1 cellular context compared by ENCODE assay signal in genomic region chr3:197293605-197294237, GRCh38.
TF ChIP-seq lines count a peak whose summit lies in the region.

No MANE protein-coding gene starts in this region.

TF ChIP-seq in K562, 482 proteins besides CTCF, POLR2A, EP300 and RAD21:
- TF ChIP-seq NR2F6 (CRISPR knock-in tag; IDR thresholded peaks at IDR 0.05) (no peak), SPI1 (IDR thresholded peaks at IDR 0.05; ENCODE audit: borderline replicate concordance, low read depth, low read length) (peak; percentile 64; the same call in 1 of the 2 replicates)
